18 cellular contexts compared by ENCODE assay signal in the genomic region with DNA sequence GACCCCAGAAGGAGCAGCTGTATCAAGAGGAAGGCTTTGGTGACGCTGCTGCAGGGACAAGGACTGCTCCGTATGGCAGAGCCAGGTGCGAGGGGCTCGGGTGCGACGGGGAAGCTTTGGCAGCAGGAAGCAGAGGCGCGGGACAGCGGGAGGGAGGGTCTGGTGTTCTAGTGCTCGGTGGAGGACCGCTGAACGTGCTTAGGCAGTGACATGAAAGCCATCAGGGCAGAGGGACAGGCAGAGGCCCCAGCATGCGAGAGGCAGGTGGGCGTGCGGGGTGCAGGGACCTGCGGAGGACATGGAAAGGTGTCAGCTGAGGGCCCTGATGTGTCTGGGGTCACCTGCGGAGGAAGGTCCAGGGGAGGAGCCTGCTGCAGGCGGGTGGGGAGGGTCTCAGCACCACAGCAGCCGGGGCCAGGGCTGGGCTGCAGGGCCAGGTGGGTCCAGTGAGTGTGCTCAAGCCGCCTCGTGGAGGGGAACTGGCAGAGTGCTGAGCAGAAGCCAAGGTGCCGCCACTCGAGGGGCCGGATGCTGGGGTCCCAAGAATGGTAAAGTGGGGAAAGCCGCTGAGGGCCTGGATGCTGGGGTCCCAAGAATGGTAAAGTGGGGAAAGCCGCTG. TPM values are rescaled to one million over a fixed set of nuclear protein-coding genes. Genes with fewer than 3 reads are reported as not detected.
DNase-seq lines count a peak whose midpoint lies in the region; ATAC-seq, FAIRE-seq and TF ChIP-seq lines count a peak whose summit lies in the region.
"Had no signal": no experiment of that assay in that cellular context is flagged by ENCODE, and none has a peak within 500 bp of the region (broad histone marks: within the 10 kb centered on the region; RNA-seq: fewer than 3 reads in every experiment).

No MANE protein-coding gene starts in this region.

- H3K27ac Mint-ChIP-seq in memory B cell, result peak overlapping the region; percentile 72

- peak overlapping the region; percentile 50 for H3K4me3 Mint-ChIP-seq in memory B cell

- 79 to 86% methylated on average over 24 to 26 of the region's 26 CpGs for WGBS in body of pancreas, 2 donors
- WGBS in aorta, 2 donors, result 84 to 88% methylated on average over 26 of the region's 26 CpGs

- no peaks in the 10 kb centered on the region for H3K27me3 ChIP-seq in right atrium auricular region
- H3K27me3 ChIP-seq in body of pancreas, result peaks cover 0 to 5% of the 10 kb centered on the region in 2 donors
- no peaks in the 10 kb centered on the region for H3K27me3 ChIP-seq in aorta (ENCODE audit: control insufficient read depth in 1 of 2, insufficient read depth in 2 of 2, low read length in 1 of 2)
- H3K27me3 ChIP-seq: uterus had no signal

- H3K36me3 ChIP-seq in right atrium auricular region, result no peaks in the 10 kb centered on the region
- H3K36me3 ChIP-seq in body of pancreas (replicated peaks in 1 of 2; ENCODE audit: insufficient read depth in 1 of 2, low read depth in 2 of 2), result no peaks in the 10 kb centered on the region
- H3K36me3 ChIP-seq in aorta (ENCODE audit: control insufficient read depth in 1 of 2, insufficient read depth in 2 of 2, low read length in 1 of 2), result no peaks in the 10 kb centered on the region
- H3K36me3 ChIP-seq: colonic mucosa, gastroesophageal sphincter, uterus, WERI-Rb-1 had no signal

- no peak for TF ChIP-seq POLR2A in body of pancreas (IDR thresholded peaks at IDR 0.05)

- H3K9me3 ChIP-seq in right atrium auricular region (no peaks in the 10 kb centered on the region), body of pancreas (no peaks in the 10 kb centered on the region), aorta (ENCODE audit: control insufficient read depth, low read length) (no peaks in the 10 kb centered on the region)
- H3K9me3 ChIP-seq: colonic mucosa, gastroesophageal sphincter, uterus had no signal

- TF ChIP-seq CTCF in right atrium auricular region (IDR thresholded peaks at IDR 0.05), result no peak
- TF ChIP-seq CTCF in body of pancreas (IDR thresholded peaks at IDR 0.05), result no peak

- no peak for ATAC-seq in Right ventricle myocardium inferior
- no peak for ATAC-seq in body of pancreas
- no peak for ATAC-seq in memory B cell (ENCODE audit: low read depth)
- no peak for ATAC-seq in aorta (ENCODE audit: low FRiP score)
- no peak for ATAC-seq in GM18867 (IDR thresholded peaks at IDR 0.05; ENCODE audit: unreplicated experiment)
- no peak for ATAC-seq in GM21526 (IDR thresholded peaks at IDR 0.05; ENCODE audit: low FRiP score, unreplicated experiment)
- ATAC-seq: gastroesophageal sphincter had no signal

- no peak for FAIRE-seq in GM19239 (lab: Jason Lieb, UNC)
- FAIRE-seq: GM18507 had no signal

- H3K4me3 ChIP-seq in right atrium auricular region (no peak overlapping the region), body of pancreas (no peak overlapping the region), aorta (ENCODE audit: low read length in 2 of 2) (no peak overlapping the region)
- H3K4me3 ChIP-seq: colonic mucosa, gastroesophageal sphincter, uterus had no signal

- intact Hi-C loops in Right ventricle myocardium inferior (cut with DNase I), result no loop called here
- intact Hi-C loops in body of pancreas (cut with DNase I), result no loop called here
- intact Hi-C loops in aorta (cut with DNase I), result no loop called here

- peaks cover 15% of the 10 kb centered on the region for H3K4me1 Mint-ChIP-seq in memory B cell

- no peaks in the 10 kb centered on the region for H3K9me3 Mint-ChIP-seq in memory B cell

- peak; percentile 27 for DNase-seq in Right ventricle myocardium inferior (ENCODE audit: missing footprints)
- no peak for DNase-seq in right atrium auricular region (ENCODE audit: low spot score)
- peak in 3 of 4 donors; percentile 1 to 6 (median 3) for DNase-seq in body of pancreas
- DNase-seq in memory B cell (ENCODE audit: low spot score in 2 of 2), result no peak
- peak; percentile 33 to 68 for DNase-seq in aorta
- DNase-seq in GM19239 (ENCODE audit: insufficient read length, low spot score), result no peak
- DNase-seq: colonic mucosa; DMS 273 treated with DMSO at 0.1 percent for 48 hours; NCI-H1092 treated with DMSO at 0.1 percent for 48 hours; NCI-H2107; stimulated activated naive CD4-positive, alpha-beta T cell treated with Interleukin-2 at 50 U/mL for 16 hours; uterus; WERI-Rb-1 had no signal

- peaks cover 18% of the 10 kb centered on the region for H3K27me3 Mint-ChIP-seq in memory B cell

- peaks cover 3% of the 10 kb centered on the region for H3K36me3 Mint-ChIP-seq in memory B cell

- H3K4me1 ChIP-seq in right atrium auricular region (no peaks in the 10 kb centered on the region), body of pancreas (peaks cover 17% of the 10 kb centered on the region), aorta (ENCODE audit: control insufficient read depth in 1 of 2, insufficient read depth in 2 of 2, low read length in 2 of 2) (no peaks in the 10 kb centered on the region)
- H3K4me1 ChIP-seq: gastroesophageal sphincter, uterus had no signal

- H3K27ac ChIP-seq in right atrium auricular region, result no peak overlapping the region
- H3K27ac ChIP-seq in body of pancreas, result no peak overlapping the region
- no peak overlapping the region for H3K27ac ChIP-seq in aorta (ENCODE audit: low read depth in 1 of 2, low read length in 2 of 2)
- H3K27ac ChIP-seq: colonic mucosa, epithelial cell of prostate, gastroesophageal sphincter, uterus, WERI-Rb-1 had no signal

RNA-seq across cellular contexts. Expression of gene SLC9A3, which starts 18.6 kb away (rescaled TPM):
- total RNA-seq in Right ventricle myocardium inferior (1.1 TPM), right atrium auricular region (1 to 10 TPM; 1.8 to 2.3 TPM), body of pancreas (1 to 10 TPM; 2.0 to 4.7 TPM), aorta (under 1 TPM; 0.93 to 0.97 TPM)
- polyA plus RNA-seq in aorta, result 1 to 10 TPM in 1 of 2 donors, under 1 TPM in 1; 0.59 to 4.3 TPM

Comparison
In these comparisons a context has a peak if more than half of its experiments do, and no peak if none do; other contexts are left out.
1. DNase-seq: peak in Right ventricle myocardium inferior (single experiment), body of pancreas (3 of 4) and aorta (2 of 2); none in right atrium auricular region (single experiment), memory B cell (0 of 2) and GM19239 (single experiment).